Comparison of ENCODE assay signal across 11 cellular contexts in the genomic region with DNA sequence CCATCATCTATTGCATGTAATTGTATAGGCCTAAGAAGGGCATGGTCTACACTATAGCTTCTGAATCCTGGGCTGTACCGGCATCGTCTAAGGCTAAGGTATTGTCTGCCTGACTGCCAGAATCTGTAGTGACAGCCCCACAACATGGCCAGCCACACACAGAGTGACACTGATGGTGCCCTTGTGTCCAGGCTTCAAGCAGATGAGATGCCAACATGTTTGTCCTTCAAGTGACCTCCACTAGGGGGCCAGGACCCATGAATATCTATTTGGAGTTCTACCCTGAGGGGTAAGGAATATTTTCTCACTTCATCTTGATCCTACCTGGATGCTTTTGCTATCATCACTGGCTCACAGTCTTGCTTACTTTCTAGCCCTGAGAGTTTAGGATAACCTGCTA. TPM values are rescaled to one million over a fixed set of nuclear protein-coding genes. Genes with fewer than 3 reads are reported as not detected.
DNase-seq lines count a peak whose midpoint lies in the region; ATAC-seq and TF ChIP-seq lines count a peak whose summit lies in the region.
"Had no signal": no experiment of that assay in that cellular context is flagged by ENCODE, and none has a peak within 500 bp of the region (broad histone marks: within the 10 kb centered on the region; RNA-seq: fewer than 3 reads in every experiment).

No MANE protein-coding gene starts in this region.

- 95% methylated on average over 2 of the region's 2 CpGs for WGBS in hepatocyte (ENCODE audit: low lambda C conversion rate, missing lambda C conversion rate)

- H3K4me2 ChIP-seq in hepatocyte: peak overlapping the region; percentile 42

- POLR2A ChIA-PET in AG04449 (lab: Yijun Ruan, JAX): no interaction called here
- POLR2A ChIA-PET in Panc1 (lab: Charles Lee): no interaction called here
- POLR2A ChIA-PET in RWPE1 (lab: Yijun Ruan, JAX; ENCODE audit: low non-redundant PET): no interaction called here

- peak; percentile 8 for TF ChIP-seq CTCF in AG04449 (IDR thresholded peaks at IDR 0.05; ENCODE audit: insufficient read depth, low read length, missing control alignments)
- TF ChIP-seq CTCF in Panc1 (IDR thresholded peaks at IDR 0.05): peak; percentile 42
- TF ChIP-seq CTCF in hepatocyte (IDR thresholded peaks at IDR 0.05; ENCODE audit: poor library complexity): peak; percentile 15
- TF ChIP-seq CTCF in RWPE1 (conservative IDR thresholded peaks at IDR 0.05; ENCODE audit: low read depth): no peak

- CTCF ChIA-PET in AG04449 (lab: Yijun Ruan, JAX) (no interaction called here), Panc1 (lab: Charles Lee) (no interaction called here), RWPE1 (lab: Yijun Ruan, JAX) (no interaction called here)

- in situ Hi-C loops in Panc1 (cut with HindIII; ENCODE audit: low pct_unique_long_range_greater_than_20kb, low sequenced_read_pairs): no loop called here

- DNase-seq in AG04449 (ENCODE audit: low read depth, low spot score) (no peak), EL (peak; percentile 7), Panc1 (ENCODE audit: low read depth, low spot score) (no peak), hepatocyte (ENCODE audit: low spot score) (no peak), RWPE1 (ENCODE audit: low spot score) (no peak), ecto neural progenitor cell (ENCODE audit: low spot score) (no peak)
- DNase-seq in activated CD4-positive, CD25-positive, alpha-beta regulatory T cell treated with anti-CD3 and anti-CD28 coated beads, Interleukin-2, amount 50 U/mL, for 72 hours: no peak
- DNase-seq: kidney glomerular epithelial cell, NCI-H774, right cardiac atrium had no signal

- H3K79me2 ChIP-seq in hepatocyte: no peaks in the 10 kb centered on the region

- no peak overlapping the region for H3K27ac ChIP-seq in Panc1 (ENCODE audit: low read length)
- H3K27ac ChIP-seq in hepatocyte: peak overlapping the region; percentile 37
- no peak overlapping the region for H3K27ac ChIP-seq in RWPE1

- H3K4me1 ChIP-seq in Panc1 (ENCODE audit: control insufficient read depth, insufficient read depth, low read length): no peaks in the 10 kb centered on the region
- peaks cover 29% of the 10 kb centered on the region for H3K4me1 ChIP-seq in hepatocyte (ENCODE audit: insufficient read depth)

- intact Hi-C loops in Panc1 (cut with micrococcal nuclease; ENCODE audit: unreplicated experiment): no loop called here

- ATAC-seq in Panc1: no peak; the same call in 1 of the 2 replicates
- no peak for ATAC-seq in GM18511 (IDR thresholded peaks at IDR 0.05; ENCODE audit: unreplicated experiment)
- ATAC-seq: right cardiac atrium had no signal

- H3K4me3 ChIP-seq in AG04449 (ENCODE audit: low read depth, low read length) (no peak overlapping the region), Panc1 (ENCODE audit: low read depth in 2 of 2, low read length in 2 of 2) (no peak overlapping the region), hepatocyte (no peak overlapping the region)

- H3K27me3 ChIP-seq in Panc1 (ENCODE audit: control insufficient read depth, insufficient read depth, low read length): peaks cover 3% of the 10 kb centered on the region
- no peaks in the 10 kb centered on the region for H3K27me3 ChIP-seq in hepatocyte

- H3K9me2 ChIP-seq in hepatocyte (replicated peaks; ENCODE audit: insufficient read depth): no peaks in the 10 kb centered on the region

- no peaks in the 10 kb centered on the region for H3K9me3 ChIP-seq in Panc1 (ENCODE audit: control insufficient read depth, insufficient read depth, low read depth, low read length)
- H3K9me3 ChIP-seq in hepatocyte (ENCODE audit: low read depth): no peaks in the 10 kb centered on the region

- H3K36me3 ChIP-seq in Panc1 (ENCODE audit: control insufficient read depth, insufficient read depth, low read length) (no peaks in the 10 kb centered on the region), hepatocyte (replicated peaks; ENCODE audit: insufficient read depth, low read depth) (no peaks in the 10 kb centered on the region)

- BruUV-seq in Panc1 (replicated peaks; lab: Mats Ljungman, UMichigan): no TSS peak

- H4K20me1 ChIP-seq in hepatocyte (ENCODE audit: insufficient read depth, poor library complexity, severe bottlenecking): no peaks in the 10 kb centered on the region

- no peak overlapping the region for H2AFZ ChIP-seq in hepatocyte

RNA-seq across cellular contexts. Expression of gene CYP3A7, which starts 1.5 kb away (rescaled TPM):
- not detected for total RNA-seq in Panc1 (2021; ENCODE audit: unreplicated experiment)
- polyA plus RNA-seq in Panc1 (2012; ENCODE audit: insufficient read length): not detected
- total RNA-seq in hepatocyte: 770 and 803 TPM in 2 replicates
- polyA plus RNA-seq in hepatocyte: 311 and 444 TPM in 2 replicates
- total RNA-seq: right cardiac atrium had no signal
- polyA plus RNA-seq: right cardiac atrium had no signal

RNA-seq across cellular contexts. Expression of gene CYP3A4, which starts 50.5 kb away (rescaled TPM):
- total RNA-seq in Panc1 (2021; ENCODE audit: unreplicated experiment) (0.15 TPM), hepatocyte (29.8 and 43.4 TPM in 2 replicates)
- not detected for polyA plus RNA-seq in Panc1 (2012; ENCODE audit: insufficient read length)
- polyA plus RNA-seq in hepatocyte: 25.6 and 42.2 TPM in 2 replicates
- total RNA-seq: right cardiac atrium had no signal

RNA-seq across cellular contexts. Expression of gene CYP3A5, which starts 53.7 kb away (rescaled TPM):
- total RNA-seq in Panc1 (2021; ENCODE audit: unreplicated experiment) (0.31 TPM), hepatocyte (279 and 345 TPM in 2 replicates)
- 0.16 TPM for polyA plus RNA-seq in Panc1 (2012; ENCODE audit: insufficient read length)
- polyA plus RNA-seq in hepatocyte: 194 and 228 TPM in 2 replicates

Comparison
In these comparisons a context has a peak if more than half of its experiments do, and no peak if none do; other contexts are left out.
1. RNA of gene CYP3A7, which starts 1.5 kb away (total RNA-seq): 770 to 803 TPM in hepatocyte; not detected in Panc1 (single experiment); every median in the first group is over 100 times any median in the second.
2. RNA of gene CYP3A4, which starts 50.5 kb away (total RNA-seq): 29.8 to 43.4 TPM in hepatocyte; 0.15 TPM in Panc1 (single experiment); every median in the first group is over 10 times any median in the second.
3. RNA of gene CYP3A5, which starts 53.7 kb away (total RNA-seq): 279 to 345 TPM in hepatocyte; 0.31 TPM in Panc1 (single experiment); every median in the first group is over 100 times any median in the second.